ENCODE assay signal across 8 cellular contexts in genomic region chr11:62546244-62546936, GRCh38. TPM values are rescaled to one million over a fixed set of nuclear protein-coding genes. Genes with fewer than 3 reads are reported as not detected.
DNase-seq lines count a peak whose midpoint lies in the region; ATAC-seq and TF ChIP-seq lines count a peak whose summit lies in the region.

TSS of gene AHNAK (minus strand) at chr11:62546806. CDS start at chr11:62536098, 10,708 bp downstream.

- WGBS in right lobe of liver (ENCODE audit: insufficient coverage, low coverage, low lambda C conversion rate, missing lambda C conversion rate) = 0% methylated on average over 11 of the region's 69 CpGs

- peak within 1 kb of the TSS; percentile 90 to 96 (median 94) for H3K27ac ChIP-seq in right lobe of liver

- TF ChIP-seq POLR2A in right lobe of liver (IDR thresholded peaks at IDR 0.05) = peak; percentile 83

- DNase-seq in GM12865 (ENCODE audit: low read depth) = peak; percentile 79
- peak; percentile 73 for DNase-seq in M059J (ENCODE audit: low read depth)
- peak; percentile 56 to 66 for DNase-seq in activated CD4-positive, alpha-beta T cell treated with anti-CD3 and anti-CD28 coated beads for 4 hours
- DNase-seq in ecto neural progenitor cell (ENCODE audit: low spot score) = peak; percentile 85
- peak; percentile 90 for DNase-seq in right lobe of liver
- DNase-seq in stimulated activated naive CD4-positive, alpha-beta T cell (lab: John Stamatoyannopoulos, UW) = peak in 5 of 6 experiments; percentile 50 to 65 (median 61)
- DNase-seq in medulla oblongata (ENCODE audit: extremely low spot score) = no peak
- no peak for DNase-seq in NCI-H187 treated with DMSO at 0.1 percent for 48 hours (lab: John Stamatoyannopoulos, UW)

- intact Hi-C loops in right lobe of liver (cut with DNase I) = no loop called here

- no peaks in the 10 kb centered on the region for H3K36me3 ChIP-seq in right lobe of liver

- TF ChIP-seq CTCF in GM12865 (IDR thresholded peaks at IDR 0.05; ENCODE audit: insufficient read depth, low read depth, low read length, missing control alignments) (no peak), right lobe of liver (IDR thresholded peaks at IDR 0.05) (no peak)

- no peaks in the 10 kb centered on the region for H3K27me3 ChIP-seq in right lobe of liver

- no peaks in the 10 kb centered on the region for H3K9me3 ChIP-seq in right lobe of liver

- peaks cover 0 to 56% (median 27%) of the 10 kb centered on the region in 4 donors for H3K4me1 ChIP-seq in right lobe of liver

- H3K4me3 ChIP-seq in GM12865 (ENCODE audit: low read depth, low read length) (peak within 1 kb of the TSS; percentile 77), right lobe of liver (peak within 1 kb of the TSS; percentile 80 to 97 (median 92))

- peak; percentile 44 to 72 (median 65) for ATAC-seq in right lobe of liver

RNA-seq across cellular contexts. Expression of gene AHNAK, which starts in this region (rescaled TPM):
- 51.3 and 141 TPM in 2 replicates for total RNA-seq in M059J (2014; rRNA removed; shearing (Covaris generic))
- 100 to 1,000 TPM in 4 of 6 experiments, 10 to 100 TPM in 2; 91.0 to 180 (median 113) TPM for total RNA-seq in right lobe of liver

Comparison
In these comparisons a context has a peak if more than half of its experiments do, and no peak if none do; other contexts are left out.
1. DNase-seq: peak in GM12865 (single experiment), M059J (single experiment), activated CD4-positive, alpha-beta T cell treated with anti-CD3 and anti-CD28 coated beads for 4 hours (2 of 2), ecto neural progenitor cell (single experiment), right lobe of liver (3 of 3) and stimulated activated naive CD4-positive, alpha-beta T cell (5 of 6); none in medulla oblongata (single experiment) and NCI-H187 treated with DMSO at 0.1 percent for 48 hours (single experiment).